18 cellular contexts compared by ENCODE assay signal in genomic region chr6:43451348-43451747, GRCh38. TPM values are rescaled to one million over a fixed set of nuclear protein-coding genes. Genes with fewer than 3 reads are reported as not detected.
A peak's percentile ranks its signal among the peaks of the same experiment; 100 is the strongest.
DNase-seq lines count a peak whose midpoint lies in the region; ATAC-seq and TF ChIP-seq lines count a peak whose summit lies in the region.
"Had no signal": no experiment of that assay in that cellular context is flagged by ENCODE, and none has a peak within 500 bp of the region (broad histone marks: within the 10 kb centered on the region; RNA-seq: fewer than 3 reads in every experiment).

No MANE protein-coding gene starts in this region.

- peak overlapping the region in 5 of 12 donors; percentile 13 to 50 (median 18) for H3K27ac ChIP-seq in heart left ventricle
- H3K27ac ChIP-seq: BLaER1 treated with 17β-estradiol and CSF1 and Interleukin-3, amounts not matched to agents 10 nM and 100 nM had no signal

- TF ChIP-seq CTCF in heart left ventricle (IDR thresholded peaks at IDR 0.05) (no peak), epithelial cell of esophagus (IDR thresholded peaks at IDR 0.05; ENCODE audit: insufficient read depth, low read depth, low read length, missing control alignments) (no peak), nephron progenitor cell (IDR thresholded peaks at IDR 0.05) (no peak)

- no peak overlapping the region for H3K4me3 Mint-ChIP-seq in nephron progenitor cell
- H3K4me3 Mint-ChIP-seq in activated T-helper 1 cell treated with anti-CD3 and anti-CD28 coated beads, Interleukin-12 subunit alpha, Interleukin-12 subunit beta, Interleukin-2, Interleukin-4 antibody, amounts not matched to agents 30 ng/mL and 10 ng/mL and 1 ng/mL, durations not matched to agents 14 hours and 24 hours and 36 hours, result no peak overlapping the region
- H3K4me3 Mint-ChIP-seq: B cell had no signal

- peaks cover 0 to 21% (median 5%) of the 10 kb centered on the region in 9 donors for H3K27me3 ChIP-seq in heart left ventricle
- peaks cover 15% of the 10 kb centered on the region for H3K27me3 ChIP-seq in H7 (ENCODE audit: control insufficient read depth, insufficient read depth, low read length)

- WGBS in heart left ventricle, 4 donors, result 67 to 82% (median 70%) methylated on average over 3 to 4 of the region's 4 CpGs

- H3K9me3 Mint-ChIP-seq in nephron progenitor cell, result no peaks in the 10 kb centered on the region
- H3K9me3 Mint-ChIP-seq in activated T-helper 1 cell treated with anti-CD3 and anti-CD28 coated beads, Interleukin-12 subunit alpha, Interleukin-12 subunit beta, Interleukin-2, Interleukin-4 antibody, amounts not matched to agents 30 ng/mL and 10 ng/mL and 1 ng/mL, durations not matched to agents 14 hours and 24 hours and 36 hours, result no peaks in the 10 kb centered on the region
- H3K9me3 Mint-ChIP-seq: CD8-positive, alpha-beta memory T cell had no signal

- H3K27ac Mint-ChIP-seq in nephron progenitor cell, result peak overlapping the region; percentile 25
- H3K27ac Mint-ChIP-seq in activated T-helper 1 cell treated with anti-CD3 and anti-CD28 coated beads, Interleukin-12 subunit alpha, Interleukin-12 subunit beta, Interleukin-2, Interleukin-4 antibody, amounts not matched to agents 30 ng/mL and 10 ng/mL and 1 ng/mL, durations not matched to agents 14 hours and 24 hours and 36 hours, result no peak overlapping the region

- no peaks in the 10 kb centered on the region for H3K9me3 ChIP-seq in heart left ventricle
- H3K9me3 ChIP-seq: BLaER1 treated with 17β-estradiol and CSF1 and Interleukin-3, amounts not matched to agents 10 nM and 100 nM had no signal

- peaks cover 28% of the 10 kb centered on the region for H3K27me3 Mint-ChIP-seq in nephron progenitor cell (ENCODE audit: low read depth, poor library complexity)
- H3K27me3 Mint-ChIP-seq in activated T-helper 1 cell treated with anti-CD3 and anti-CD28 coated beads, Interleukin-12 subunit alpha, Interleukin-12 subunit beta, Interleukin-2, Interleukin-4 antibody, amounts not matched to agents 30 ng/mL and 10 ng/mL and 1 ng/mL, durations not matched to agents 14 hours and 24 hours and 36 hours (ENCODE audit: insufficient read depth), result peaks cover 16% of the 10 kb centered on the region
- H3K27me3 Mint-ChIP-seq: B cell; CD8-positive, alpha-beta memory T cell had no signal

- no peak for DNase-seq in heart left ventricle
- no peak for DNase-seq in Right ventricle myocardium inferior (ENCODE audit: missing footprints)
- peak; percentile 17 for DNase-seq in H7
- peak; percentile 73 for DNase-seq in epithelial cell of esophagus (ENCODE audit: low read depth)
- no peak for DNase-seq in nephron progenitor cell
- DNase-seq in activated gamma-delta T cell treated with Interleukin-2 at 50 U/mL for 16 hours, result no peak
- DNase-seq in activated T-helper 1 cell treated with anti-CD3 and anti-CD28 coated beads, Interleukin-12 subunit alpha, Interleukin-12 subunit beta, Interleukin-2, Interleukin-4 antibody, amounts not matched to agents 30 ng/mL and 10 ng/mL and 1 ng/mL, durations not matched to agents 14 hours and 24 hours and 36 hours (ENCODE audit: low spot score), result no peak
- DNase-seq: CD8-positive, alpha-beta memory T cell; COR-L47; DMS 273 treated with DMSO at 0.1 percent for 48 hours; DMS53; DND-41; EL; HCEC 1CT had no signal

- TF ChIP-seq POLR2A in heart left ventricle (IDR thresholded peaks at IDR 0.05), result no peak

- intact Hi-C loops in heart left ventricle (cut with DNase I) (loop anchor here in 1 of 10 donors (10.0 kb wide), 1 partner anchor 67 kb away; no protein-coding TSS in a partner anchor), Right ventricle myocardium inferior (cut with DNase I) (loop anchor here (5.0 kb wide), 1 partner anchor 64 kb away; no protein-coding TSS in a partner anchor)
- intact Hi-C loops in activated T-helper 1 cell treated with anti-CD3 and anti-CD28 coated beads, Interleukin-12 subunit alpha, Interleukin-12 subunit beta, Interleukin-2, Interleukin-4 antibody, amounts not matched to agents 30 ng/mL and 10 ng/mL and 1 ng/mL, durations not matched to agents 14 hours and 24 hours and 36 hours (cut with micrococcal nuclease), result loop anchor here (10.0 kb wide), 1 partner anchor 623 kb away; no protein-coding TSS in a partner anchor

- H3K4me3 ChIP-seq in heart left ventricle (no peak overlapping the region), H7 (ENCODE audit: insufficient read depth, low read depth, low read length) (no peak overlapping the region), epithelial cell of esophagus (ENCODE audit: low read length) (no peak overlapping the region)
- H3K4me3 ChIP-seq: BLaER1 treated with 17β-estradiol and CSF1 and Interleukin-3, amounts not matched to agents 10 nM and 100 nM; GM12878 had no signal

- H3K36me3 Mint-ChIP-seq in nephron progenitor cell (ENCODE audit: low read depth), result peaks cover 16% of the 10 kb centered on the region
- peaks cover 20% of the 10 kb centered on the region for H3K36me3 Mint-ChIP-seq in activated T-helper 1 cell treated with anti-CD3 and anti-CD28 coated beads, Interleukin-12 subunit alpha, Interleukin-12 subunit beta, Interleukin-2, Interleukin-4 antibody, amounts not matched to agents 30 ng/mL and 10 ng/mL and 1 ng/mL, durations not matched to agents 14 hours and 24 hours and 36 hours (ENCODE audit: low read depth)

- H3K4me1 ChIP-seq in heart left ventricle, result peaks cover 0 to 31% (median 7%) of the 10 kb centered on the region in 12 donors

- ATAC-seq in heart left ventricle (peak in 3 of 4 donors; percentile 60 to 61 (median 61)), Right ventricle myocardium inferior (no peak), GM19351 (IDR thresholded peaks at IDR 0.05; ENCODE audit: unreplicated experiment) (no peak)
- ATAC-seq: GM12878 had no signal

- H3K4me1 Mint-ChIP-seq in nephron progenitor cell, result peaks cover 13% of the 10 kb centered on the region
- peaks cover 7% of the 10 kb centered on the region for H3K4me1 Mint-ChIP-seq in activated T-helper 1 cell treated with anti-CD3 and anti-CD28 coated beads, Interleukin-12 subunit alpha, Interleukin-12 subunit beta, Interleukin-2, Interleukin-4 antibody, amounts not matched to agents 30 ng/mL and 10 ng/mL and 1 ng/mL, durations not matched to agents 14 hours and 24 hours and 36 hours (ENCODE audit: low read depth)

- H3K36me3 ChIP-seq in heart left ventricle (peaks cover 0 to 67% (median 48%) of the 10 kb centered on the region in 9 donors), H7 (replicated peaks; ENCODE audit: control insufficient read depth, insufficient read depth, low read length) (peaks cover 11% of the 10 kb centered on the region)

RNA-seq across cellular contexts. Expression of gene DLK2, which starts 4.0 kb away (rescaled TPM):
- total RNA-seq in heart left ventricle, result 1 to 10 TPM in 8 of 9 donors, under 1 TPM in 1; 0.61 to 4.1 (median 2.6) TPM
- 1 to 10 TPM; 3.2 to 8.1 TPM for polyA plus RNA-seq in heart left ventricle
- total RNA-seq in Right ventricle myocardium inferior, result 1.9 TPM
- total RNA-seq in H7 (2014; rRNA removed; shearing (Covaris generic)), result 0.33 and 0.42 TPM in 2 replicates
- 1.5 and 2.0 TPM in 2 replicates for total RNA-seq in activated T-helper 1 cell treated with anti-CD3 and anti-CD28 coated beads, Interleukin-12 subunit alpha, Interleukin-12 subunit beta, Interleukin-2, Interleukin-4 antibody, amounts not matched to agents 30 ng/mL and 10 ng/mL and 1 ng/mL, durations not matched to agents 14 hours and 24 hours and 36 hours
- total RNA-seq: B cell had no signal

RNA-seq across cellular contexts. Expression of gene ABCC10, which starts 24.0 kb away (rescaled TPM):
- total RNA-seq in heart left ventricle (10 to 100 TPM in 5 of 9 donors, 1 to 10 TPM in 4; 6.4 to 18.3 (median 10.3) TPM), Right ventricle myocardium inferior (14.8 TPM)
- 10 to 100 TPM in 1 of 2 donors, 1 to 10 TPM in 1; 7.3 to 19.6 TPM for polyA plus RNA-seq in heart left ventricle
- 17.3 and 18.4 TPM in 2 replicates for total RNA-seq in H7 (2014; rRNA removed; shearing (Covaris generic))
- 40.5 and 43.6 TPM in 2 replicates for total RNA-seq in activated T-helper 1 cell treated with anti-CD3 and anti-CD28 coated beads, Interleukin-12 subunit alpha, Interleukin-12 subunit beta, Interleukin-2, Interleukin-4 antibody, amounts not matched to agents 30 ng/mL and 10 ng/mL and 1 ng/mL, durations not matched to agents 14 hours and 24 hours and 36 hours

RNA-seq across cellular contexts. Expression of gene TJAP1, which starts 26.0 kb away (rescaled TPM):
- total RNA-seq in heart left ventricle (10 to 100 TPM; 16.9 to 34.5 (median 19.1) TPM), Right ventricle myocardium inferior (17.4 TPM)
- 10 to 100 TPM; 16.5 TPM for polyA plus RNA-seq in heart left ventricle
- total RNA-seq in H7 (2014; rRNA removed; shearing (Covaris generic)), result 25.3 and 25.5 TPM in 2 replicates
- total RNA-seq in activated T-helper 1 cell treated with anti-CD3 and anti-CD28 coated beads, Interleukin-12 subunit alpha, Interleukin-12 subunit beta, Interleukin-2, Interleukin-4 antibody, amounts not matched to agents 30 ng/mL and 10 ng/mL and 1 ng/mL, durations not matched to agents 14 hours and 24 hours and 36 hours, result 43.4 and 48.2 TPM in 2 replicates

RNA-seq across cellular contexts. Expression of gene LRRC73, which starts 58.8 kb away (rescaled TPM):
- total RNA-seq in heart left ventricle (1 to 10 TPM in 8 of 9 donors, under 1 TPM in 1; 0.50 to 5.1 (median 1.9) TPM), Right ventricle myocardium inferior (1.6 TPM)
- 1 to 10 TPM in 1 of 2 donors, under 1 TPM in 1; 0.53 to 1.9 TPM for polyA plus RNA-seq in heart left ventricle
- total RNA-seq in H7 (2014; rRNA removed; shearing (Covaris generic)), result 0.26 TPM in 1 of 2 replicates, not detected in the other
- 0.10 and 0.12 TPM in 2 replicates for total RNA-seq in activated T-helper 1 cell treated with anti-CD3 and anti-CD28 coated beads, Interleukin-12 subunit alpha, Interleukin-12 subunit beta, Interleukin-2, Interleukin-4 antibody, amounts not matched to agents 30 ng/mL and 10 ng/mL and 1 ng/mL, durations not matched to agents 14 hours and 24 hours and 36 hours
- polyA plus RNA-seq: CD8-positive, alpha-beta memory T cell; GM12878 had no signal

Comparison
In these comparisons a context has a peak if more than half of its experiments do, and no peak if none do; other contexts are left out.
1. ATAC-seq: peak in heart left ventricle (3 of 4); none in Right ventricle myocardium inferior (single experiment) and GM19351 (single experiment).
2. DNase-seq: peak in H7 (single experiment) and epithelial cell of esophagus (single experiment); none in heart left ventricle (0 of 5), Right ventricle myocardium inferior (single experiment), nephron progenitor cell (single experiment), activated gamma-delta T cell treated with Interleukin-2 at 50 U/mL for 16 hours (single experiment) and activated T-helper 1 cell treated with anti-CD3 and anti-CD28 coated beads, Interleukin-12 subunit alpha, Interleukin-12 subunit beta, Interleukin-2, Interleukin-4 antibody, amounts not matched to agents 30 ng/mL and 10 ng/mL and 1 ng/mL, durations not matched to agents 14 hours and 24 hours and 36 hours (single experiment).